1 cellular context compared by ENCODE assay signal in genomic region chr1:27561126-27561899, GRCh38.
TF ChIP-seq lines count a peak whose summit lies in the region.

No MANE protein-coding gene starts in this region.

TF ChIP-seq in H1, 55 proteins besides CTCF, POLR2A, EP300 and RAD21 (continued from another document):
- no peak for TF ChIP-seq KDM1A (IDR thresholded peaks at IDR 0.05; ENCODE audit: borderline replicate concordance, low read length)
TF ChIP-seq in H1: peak in this region for 1.
